ENCODE assay signal across 26 cellular contexts in the genomic region with DNA sequence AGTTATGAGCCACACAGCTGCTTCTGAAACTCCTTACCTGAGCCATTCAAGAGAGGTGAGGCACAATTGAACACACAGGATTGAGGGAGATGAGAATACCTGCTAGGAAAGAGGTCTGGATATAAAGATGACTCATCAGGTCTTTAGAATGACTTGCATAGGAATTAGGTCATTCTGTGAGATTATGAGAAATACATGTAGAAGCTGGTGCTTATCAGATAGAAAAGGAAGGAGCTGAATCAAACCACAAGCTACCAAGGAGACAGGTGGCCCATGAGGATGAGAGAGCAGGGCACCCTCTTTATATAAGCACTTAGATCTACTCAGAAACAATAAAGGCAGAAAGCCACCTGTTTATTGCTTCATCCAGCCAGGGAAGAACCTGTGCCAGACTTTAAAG.
DNase-seq lines count a peak whose midpoint lies in the region; ATAC-seq and TF ChIP-seq lines count a peak whose summit lies in the region.
"Had no signal": no experiment of that assay in that cellular context is flagged by ENCODE, and none has a peak within 500 bp of the region (broad histone marks: within the 10 kb centered on the region; RNA-seq: fewer than 3 reads in every experiment).

No MANE protein-coding gene starts in this region.

- H3K36me3 Mint-ChIP-seq in activated T-helper 17 cell treated with anti-CD3 and anti-CD28 coated beads, Interleukin-2, amount 50 U/mL, for 72 hours (ENCODE audit: low read depth): peaks cover 33% of the 10 kb centered on the region

- TF ChIP-seq CTCF in GM10266 (IDR thresholded peaks at IDR 0.05; ENCODE audit: control insufficient read depth, insufficient read depth, low read depth, missing control alignments): no peak

- H3K27ac Mint-ChIP-seq in activated T-helper 17 cell treated with anti-CD3 and anti-CD28 coated beads, Interleukin-2, amount 50 U/mL, for 72 hours: no peak overlapping the region
- H3K27ac Mint-ChIP-seq: activated naive CD8-positive, alpha-beta T cell treated with anti-CD3 and anti-CD28 coated beads, Interleukin-2, amount 10 ng/mL, durations not matched to agents 7 days and 5 days; activated T-cell treated with anti-CD3 and anti-CD28 coated beads, Interleukin-2, amount 50 U/mL, for 72 hours; B cell; effector memory CD8-positive, alpha-beta T cell had no signal

- no peaks in the 10 kb centered on the region for H3K4me1 Mint-ChIP-seq in activated T-helper 17 cell treated with anti-CD3 and anti-CD28 coated beads, Interleukin-2, amount 50 U/mL, for 72 hours
- H3K4me1 Mint-ChIP-seq: activated naive CD8-positive, alpha-beta T cell treated with anti-CD3 and anti-CD28 coated beads, Interleukin-2, amount 10 ng/mL, durations not matched to agents 7 days and 5 days; B cell had no signal

- H3K9me3 Mint-ChIP-seq in activated T-helper 17 cell treated with anti-CD3 and anti-CD28 coated beads, Interleukin-2, amount 50 U/mL, for 72 hours: no peaks in the 10 kb centered on the region
- H3K9me3 Mint-ChIP-seq: activated naive CD8-positive, alpha-beta T cell treated with anti-CD3 and anti-CD28 coated beads, Interleukin-2, amount 10 ng/mL, durations not matched to agents 7 days and 5 days; activated T-cell treated with anti-CD3 and anti-CD28 coated beads, Interleukin-2, amount 50 U/mL, for 72 hours; effector memory CD8-positive, alpha-beta T cell had no signal

- peak; percentile 38 for DNase-seq in NCI-H2196 (lab: John Stamatoyannopoulos, UW; ENCODE audit: unreplicated experiment)
- DNase-seq in NCI-H2196 treated with DMSO at 0.1 percent for 48 hours (lab: John Stamatoyannopoulos, UW; ENCODE audit: unreplicated experiment): no peak
- peak; percentile 20 for DNase-seq in NCI-H187 treated with DMSO at 0.1 percent for 48 hours (lab: John Stamatoyannopoulos, UW)
- DNase-seq in kidney tubule cell (ENCODE audit: low spot score): peak; percentile 33
- DNase-seq in GM10266 (ENCODE audit: extremely low spot score): no peak
- no peak for DNase-seq in CD1c-positive myeloid dendritic cell (ENCODE audit: extremely low spot score)
- DNase-seq: 8988T; activated CD8-positive, alpha-beta memory T cell treated with anti-CD3 and anti-CD28 coated beads for 24 hours; activated naive CD8-positive, alpha-beta T cell treated with anti-CD3 and anti-CD28 coated beads, Interleukin-2, amount 10 ng/mL, durations not matched to agents 7 days and 5 days; activated T-cell treated with anti-CD3 and anti-CD28 coated beads, Interleukin-2, amount 50 U/mL, for 72 hours; body of pancreas; COR-L47; effector memory CD8-positive, alpha-beta T cell; left ventricle myocardium superior; mucosa of descending colon; NCI-H1417 treated with DMSO at 0.1 percent for 48 hours; NCI-H345; NK-92 treated with Interleukin-12 subunit alpha and Interleukin-12 subunit beta, amount 100 ng/mL, for 24 hours; SK-N-SH; stomach; trophoblast cell had no signal

- no peaks in the 10 kb centered on the region for H3K27me3 Mint-ChIP-seq in activated T-helper 17 cell treated with anti-CD3 and anti-CD28 coated beads, Interleukin-2, amount 50 U/mL, for 72 hours
- H3K27me3 Mint-ChIP-seq: activated naive CD8-positive, alpha-beta T cell treated with anti-CD3 and anti-CD28 coated beads, Interleukin-2, amount 10 ng/mL, durations not matched to agents 7 days and 5 days; B cell; effector memory CD8-positive, alpha-beta T cell had no signal

- ATAC-seq in activated T-helper 17 cell treated with anti-CD3 and anti-CD28 coated beads, Interleukin-2, amount 50 U/mL, for 72 hours (replicated peaks): peak; percentile 42
- no peak for ATAC-seq in HG03571 (IDR thresholded peaks at IDR 0.05; ENCODE audit: unreplicated experiment)
- ATAC-seq: activated CD4-positive, CD25-positive, alpha-beta regulatory T cell treated with anti-CD3 and anti-CD28 coated beads, Interleukin-2, amount 50 U/mL, for 24 hours; body of pancreas; effector memory CD8-positive, alpha-beta T cell; HCT116; left ventricle myocardium superior; mucosa of descending colon had no signal

- H3K4me3 Mint-ChIP-seq in activated T-helper 17 cell treated with anti-CD3 and anti-CD28 coated beads, Interleukin-2, amount 50 U/mL, for 72 hours: no peak overlapping the region
- H3K4me3 Mint-ChIP-seq: activated naive CD8-positive, alpha-beta T cell treated with anti-CD3 and anti-CD28 coated beads, Interleukin-2, amount 10 ng/mL, durations not matched to agents 7 days and 5 days; activated T-cell treated with anti-CD3 and anti-CD28 coated beads, Interleukin-2, amount 50 U/mL, for 72 hours; B cell; effector memory CD8-positive, alpha-beta T cell had no signal

Comparison
In these comparisons a context has a peak if more than half of its experiments do, and no peak if none do; other contexts are left out.
1. DNase-seq: peak in NCI-H2196 (single experiment), NCI-H187 treated with DMSO at 0.1 percent for 48 hours (single experiment) and kidney tubule cell (single experiment); none in NCI-H2196 treated with DMSO at 0.1 percent for 48 hours (single experiment), GM10266 (single experiment) and CD1c-positive myeloid dendritic cell (single experiment).